1 cellular context compared by ENCODE assay signal in the genomic region with DNA sequence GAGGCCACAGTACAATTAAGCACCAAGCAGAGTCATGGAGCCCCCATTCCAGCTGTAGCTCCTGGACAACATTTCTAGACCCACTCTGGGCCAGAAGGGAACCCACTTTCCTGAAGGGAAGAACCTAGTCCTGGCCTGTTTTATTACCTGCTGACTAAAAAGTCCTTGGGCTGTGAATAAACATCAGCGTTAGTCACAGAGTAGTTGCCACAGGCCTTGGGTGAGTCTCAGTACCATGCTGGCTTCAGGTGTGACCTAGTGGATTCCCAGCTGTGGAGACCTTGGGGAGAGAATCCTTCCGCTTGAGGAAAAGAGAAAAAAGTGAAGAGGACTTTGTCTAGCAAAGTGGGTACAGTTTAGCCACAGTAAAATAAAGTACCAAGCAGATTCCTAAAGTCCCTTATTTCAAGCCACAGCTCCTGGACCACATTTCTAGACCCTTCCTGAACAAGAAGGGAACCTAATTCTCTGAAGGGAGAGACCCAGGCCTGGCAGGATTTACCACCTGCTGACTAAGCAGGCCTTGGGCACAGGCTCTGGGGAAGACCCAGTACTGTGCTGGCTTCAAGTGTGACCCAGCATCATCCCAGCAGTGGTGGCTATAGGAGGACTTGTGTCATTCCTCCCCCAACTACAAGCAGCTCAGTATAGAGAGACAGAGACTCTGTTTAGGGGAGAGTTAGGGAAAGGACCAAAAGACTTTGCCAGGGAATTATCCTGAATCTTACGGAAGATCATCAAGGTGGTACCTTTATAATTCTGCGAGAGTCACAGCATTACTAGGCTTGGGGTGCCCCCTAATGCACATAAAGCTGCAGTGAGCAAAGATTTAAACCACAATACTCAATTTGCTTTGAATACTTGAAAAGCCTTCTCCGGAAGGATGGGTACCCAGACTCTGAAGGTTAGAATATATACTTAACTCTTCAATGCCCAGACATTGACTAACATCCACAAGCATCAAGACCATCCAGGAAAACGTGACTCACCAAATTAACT.
TF ChIP-seq lines count a peak whose summit lies in the region.

No MANE protein-coding gene starts in this region.

TF ChIP-seq in H1, 55 proteins besides CTCF, POLR2A, EP300 and RAD21:
- TF ChIP-seq POU5F1 (IDR thresholded peaks at IDR 0.05; ENCODE audit: low read depth, low read length) (no peak), CREB1 (IDR thresholded peaks at IDR 0.05) (no peak), RNF2 (IDR thresholded peaks at IDR 0.05; ENCODE audit: borderline replicate concordance, low read depth, low read length, missing control alignments, poor library complexity, severe bottlenecking) (no peak), PHF8 (conservative IDR thresholded peaks at IDR 0.05; ENCODE audit: low read depth, low read length) (no peak), CTBP2 (IDR thresholded peaks at IDR 0.05; ENCODE audit: borderline replicate concordance, insufficient read depth, insufficient read length, low read length) (no peak)
